Comparison of ENCODE assay signal across 10 cellular contexts in the genomic region with DNA sequence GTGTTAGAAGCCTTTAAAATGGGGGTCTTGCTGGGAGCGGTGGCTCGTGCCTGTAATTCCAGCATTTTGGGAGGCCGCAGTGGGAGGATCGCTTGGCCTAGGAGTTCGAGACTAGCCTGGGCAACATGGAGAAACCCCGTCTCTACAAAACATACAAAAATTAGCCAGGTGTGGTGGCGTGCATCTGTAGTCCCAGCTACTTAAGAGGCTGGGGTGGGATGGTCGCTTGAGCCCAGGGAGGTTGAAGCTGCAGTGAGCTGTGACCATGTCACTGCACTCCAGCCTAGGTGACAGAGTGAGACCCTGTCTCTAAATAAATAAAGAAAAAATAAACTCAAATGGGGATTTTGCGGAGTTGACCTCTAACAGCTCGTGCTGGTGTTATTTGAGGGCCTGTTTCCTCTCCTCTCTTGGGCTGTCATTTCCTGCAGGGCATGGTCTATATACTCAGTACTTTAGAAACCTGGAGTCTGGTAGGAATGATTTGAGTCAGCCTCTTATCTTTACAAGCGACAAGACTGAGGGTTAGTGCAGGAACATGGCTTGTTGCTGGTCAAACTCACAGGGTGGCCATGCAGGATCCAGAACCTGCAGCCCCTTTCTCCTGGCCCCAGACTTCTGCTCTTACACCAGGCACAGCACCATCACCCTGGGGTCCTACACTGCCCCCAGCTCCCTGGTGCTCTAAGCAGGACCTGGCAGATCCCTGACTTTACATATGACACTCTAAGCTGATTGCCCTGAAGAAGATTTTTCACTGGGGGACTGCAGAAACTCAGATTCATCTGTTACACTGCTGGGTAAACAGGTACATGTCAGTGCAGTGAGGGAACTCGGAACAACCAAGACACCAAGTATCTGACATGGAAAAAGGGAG. TPM values are rescaled to one million over a fixed set of nuclear protein-coding genes. Genes with fewer than 3 reads are reported as not detected.
DNase-seq lines count a peak whose midpoint lies in the region; ATAC-seq, FAIRE-seq and TF ChIP-seq lines count a peak whose summit lies in the region.
"Had no signal": no experiment of that assay in that cellular context is flagged by ENCODE, and none has a peak within 500 bp of the region (broad histone marks: within the 10 kb centered on the region; RNA-seq: fewer than 3 reads in every experiment).

No MANE protein-coding gene starts in this region.

- H3K27ac Mint-ChIP-seq in activated CD4-positive, alpha-beta memory T cell treated with anti-CD3 and anti-CD28 coated beads, Interleukin-2, amount 10 ng/mL, durations not matched to agents 7 days and 5 days, result peak overlapping the region; percentile 69

- CTCF ChIA-PET in activated CD4-positive, alpha-beta memory T cell treated with anti-CD3 and anti-CD28 coated beads, Interleukin-2, amount 10 ng/mL, durations not matched to agents 7 days and 5 days (lab: Charles Lee), result interaction anchor here (1.0 to 2.3 kb wide), 2 partner anchors 16 to 183 kb away, joined by 3 to 6 read pairs; a partner anchor contains a TSS

- H3K4me3 ChIP-seq in osteoblast (ENCODE audit: insufficient read depth, low read length) (no peak overlapping the region), kidney (ENCODE audit: low read length in 2 of 2) (no peak overlapping the region)

- no peak overlapping the region for H3K4me2 ChIP-seq in osteoblast (ENCODE audit: insufficient read depth, low read length)

- H4K20me1 ChIP-seq in osteoblast (ENCODE audit: insufficient read depth, low read length), result peaks cover 3% of the 10 kb centered on the region

- H3K4me3 Mint-ChIP-seq in activated CD4-positive, alpha-beta memory T cell treated with anti-CD3 and anti-CD28 coated beads, Interleukin-2, amount 10 ng/mL, durations not matched to agents 7 days and 5 days, result no peak overlapping the region

- H3K36me3 Mint-ChIP-seq in activated CD4-positive, alpha-beta memory T cell treated with anti-CD3 and anti-CD28 coated beads, Interleukin-2, amount 10 ng/mL, durations not matched to agents 7 days and 5 days (ENCODE audit: low read depth), result peaks cover 30% of the 10 kb centered on the region

- H3K9me3 ChIP-seq in osteoblast (ENCODE audit: low read depth, low read length) (no peaks in the 10 kb centered on the region), kidney (ENCODE audit: control insufficient read depth in 1 of 2, low read length in 2 of 2) (no peaks in the 10 kb centered on the region)

- H3K27ac ChIP-seq in osteoblast (ENCODE audit: low read depth, low read length), result no peak overlapping the region
- no peak overlapping the region for H3K27ac ChIP-seq in kidney (ENCODE audit: low read depth in 2 of 2, low read length in 2 of 2)

- peaks cover 61% of the 10 kb centered on the region for H3K79me2 ChIP-seq in osteoblast (ENCODE audit: insufficient read depth, low read length)

- H3K9ac ChIP-seq in kidney (ENCODE audit: low read length in 2 of 2), result no peak overlapping the region

- H3K9me3 Mint-ChIP-seq in activated CD4-positive, alpha-beta memory T cell treated with anti-CD3 and anti-CD28 coated beads, Interleukin-2, amount 10 ng/mL, durations not matched to agents 7 days and 5 days, result no peaks in the 10 kb centered on the region

- POLR2A ChIA-PET in activated CD4-positive, alpha-beta memory T cell treated with anti-CD3 and anti-CD28 coated beads, Interleukin-2, amount 10 ng/mL, durations not matched to agents 7 days and 5 days (lab: Charles Lee), result interaction anchor here (1.0 to 4.4 kb wide), 4 partner anchors 11 to 34 kb away, joined by 3 to 28 read pairs (median 14); no protein-coding TSS in a partner anchor

- TF ChIP-seq CTCF in osteoblast (IDR thresholded peaks at IDR 0.05; ENCODE audit: extremely low read depth, low read depth, low read length) (no peak), kidney (IDR thresholded peaks at IDR 0.05; ENCODE audit: borderline replicate concordance, extremely low read depth, insufficient read depth) (no peak)

- H3K27me3 Mint-ChIP-seq in activated CD4-positive, alpha-beta memory T cell treated with anti-CD3 and anti-CD28 coated beads, Interleukin-2, amount 10 ng/mL, durations not matched to agents 7 days and 5 days, result no peaks in the 10 kb centered on the region

- no peak for FAIRE-seq in kidney (lab: Jason Lieb, UNC)
- FAIRE-seq: colon, keratinocyte had no signal

- intact Hi-C loops in kidney (cut with DNase I), result no loop called here

- no peaks in the 10 kb centered on the region for H3K27me3 ChIP-seq in osteoblast (ENCODE audit: insufficient read depth, low read length)

- peak; percentile 60 for ATAC-seq in GM18517 (IDR thresholded peaks at IDR 0.05; ENCODE audit: unreplicated experiment)
- peak; percentile 87 for ATAC-seq in GM21825 (IDR thresholded peaks at IDR 0.05; ENCODE audit: unreplicated experiment)
- no peak for ATAC-seq in SK-N-SH treated with all-trans-retinoic acid at 6 μM for 48 hours
- ATAC-seq in HG02840 (IDR thresholded peaks at IDR 0.05; ENCODE audit: low FRiP score, unreplicated experiment), result no peak

- H3K36me3 ChIP-seq in osteoblast (ENCODE audit: insufficient read depth, low read length) (peaks cover 15% of the 10 kb centered on the region), kidney (ENCODE audit: control insufficient read depth in 1 of 2, insufficient read depth in 2 of 2, low read length in 2 of 2) (peaks cover 2 to 3% of the 10 kb centered on the region in 2 donors)

- DNase-seq in activated CD4-positive, alpha-beta memory T cell treated with anti-CD3 and anti-CD28 coated beads, Interleukin-2, amount 10 ng/mL, durations not matched to agents 7 days and 5 days, result no peak
- DNase-seq in osteoblast (ENCODE audit: insufficient read length, low spot score, missing footprints) (peak; percentile 74), NK-92 (lab: John Stamatoyannopoulos, UW; ENCODE audit: unreplicated experiment) (no peak), kidney (no peak)

- H3K4me1 ChIP-seq in osteoblast (ENCODE audit: insufficient read depth, low read length) (peaks cover 24% of the 10 kb centered on the region), kidney (ENCODE audit: control insufficient read depth in 1 of 2, insufficient read depth in 1 of 2, low read depth in 1 of 2, low read length in 2 of 2) (peaks cover 6 to 17% of the 10 kb centered on the region in 2 donors)

- H2AFZ ChIP-seq in osteoblast (ENCODE audit: low read length), result no peak overlapping the region

- H3K4me1 Mint-ChIP-seq in activated CD4-positive, alpha-beta memory T cell treated with anti-CD3 and anti-CD28 coated beads, Interleukin-2, amount 10 ng/mL, durations not matched to agents 7 days and 5 days, result peaks cover 47% of the 10 kb centered on the region

TF ChIP-seq in SK-N-SH treated with all-trans-retinoic acid at 6 μM for 48 hours, 23 proteins besides CTCF, POLR2A, EP300 and RAD21:
- no peak for TF ChIP-seq PPARA (CRISPR knock-in tag; IDR thresholded peaks at IDR 0.05; ENCODE audit: borderline replicate concordance)
- no peak for TF ChIP-seq ZNF8 (CRISPR knock-in tag; IDR thresholded peaks at IDR 0.05)

RNA-seq across cellular contexts. Expression of a gene that starts 15.1 kb away (rescaled TPM):
- total RNA-seq in activated CD4-positive, alpha-beta memory T cell treated with anti-CD3 and anti-CD28 coated beads, Interleukin-2, amount 10 ng/mL, durations not matched to agents 7 days and 5 days, result 10 to 100 TPM; 25.0 to 25.3 TPM
- 15.9 and 18.0 TPM in 2 replicates for total RNA-seq in osteoblast
- total RNA-seq in kidney, result 38.5 TPM
- 15.7 TPM for polyA plus RNA-seq in kidney (ENCODE audit: insufficient read depth, low read depth, low replicate concordance)

Comparison
In these comparisons a context has a peak if more than half of its experiments do, and no peak if none do; other contexts are left out.
1. ATAC-seq: peak in GM18517 (single experiment) and GM21825 (single experiment); none in SK-N-SH treated with all-trans-retinoic acid at 6 μM for 48 hours (single experiment) and HG02840 (single experiment).